In genomic region chr7:120857558-120858298, GRCh38 we compare ENCODE assay signal across 1 cellular context.
TF ChIP-seq lines count a peak whose summit lies in the region.

Gene TSPAN12 (minus strand): TSS chr7:120858144. CDS start chr7:120856763, 1,381 bp downstream.

TF ChIP-seq in GM23338, 12 proteins besides CTCF, POLR2A, EP300 and RAD21 (continued from another document):
- TF ChIP-seq ZNF462 (CRISPR knock-in tag; IDR thresholded peaks at IDR 0.05) (no peak), CREB1 (CRISPR knock-in tag; IDR thresholded peaks at IDR 0.05; ENCODE audit: low read depth) (peak; percentile 15; the same call in 1 of the 2 replicates), NANOG (IDR thresholded peaks at IDR 0.05; ENCODE audit: borderline replicate concordance) (no peak)
